In genomic region chr5:24005384-24005783, GRCh38 we compare ENCODE assay signal across 17 cellular contexts.
DNase-seq lines count a peak whose midpoint lies in the region; ATAC-seq, FAIRE-seq and TF ChIP-seq lines count a peak whose summit lies in the region.
"Had no signal": no experiment of that assay in that cellular context is flagged by ENCODE, and none has a peak within 500 bp of the region (broad histone marks: within the 10 kb centered on the region; RNA-seq: fewer than 3 reads in every experiment).

No MANE protein-coding gene starts in this region.

- no peaks in the 10 kb centered on the region for H3K4me1 ChIP-seq in GM23248 (ENCODE audit: insufficient read depth)
- no peaks in the 10 kb centered on the region for H3K4me1 ChIP-seq in adrenal gland (replicated peaks in 1 of 2)
- H3K4me1 ChIP-seq in uterus = no peaks in the 10 kb centered on the region
- H3K4me1 ChIP-seq: SJSA1, suprapubic skin had no signal

- peak; percentile 83 for FAIRE-seq in frontal cortex (lab: Jason Lieb, UNC)

- in situ Hi-C loops in GM23248 (cut with MboI) = no loop called here

- H3K9ac ChIP-seq in GM23248 = no peak overlapping the region

- peak; percentile 1 for DNase-seq in A172 (ENCODE audit: low spot score)
- DNase-seq in GM23248 = peak; percentile 20
- peak; percentile 59 for DNase-seq in RKO (ENCODE audit: low spot score)
- DNase-seq in frontal cortex (ENCODE audit: low spot score in 2 of 2) = no peak
- DNase-seq in adrenal gland = no peak
- no peak for DNase-seq in uterus
- no peak for DNase-seq in mucosa of gallbladder (ENCODE audit: low spot score)
- DNase-seq: activated CD8-positive, alpha-beta T cell treated with anti-CD3 and anti-CD28 coated beads, Interleukin-2, amount 10 ng/mL, durations not matched to agents 7 days and 5 days; activated T-cell treated with anti-CD3 and anti-CD28 coated beads, Interleukin-2, amount 50 U/mL, for 72 hours; brain microvascular endothelial cell; HFFc6; midbrain; NCI-H1048; nucleus accumbens had no signal

- H3K4me3 ChIP-seq in GM23248 (no peak overlapping the region), adrenal gland (no peak overlapping the region), uterus (no peak overlapping the region)
- H3K4me3 ChIP-seq: SJSA1, suprapubic skin had no signal

- H3K36me3 ChIP-seq in GM23248 (ENCODE audit: low read depth) (no peaks in the 10 kb centered on the region), adrenal gland (replicated peaks in 1 of 2) (no peaks in the 10 kb centered on the region), uterus (no peaks in the 10 kb centered on the region)
- H3K36me3 ChIP-seq: brain microvascular endothelial cell, SJSA1, suprapubic skin had no signal

- ATAC-seq in GM21423 (IDR thresholded peaks at IDR 0.05; ENCODE audit: unreplicated experiment) = no peak
- ATAC-seq: activated CD8-positive, alpha-beta T cell treated with anti-CD3 and anti-CD28 coated beads, Interleukin-2, amount 10 ng/mL, durations not matched to agents 7 days and 5 days; activated T-cell treated with anti-CD3 and anti-CD28 coated beads, Interleukin-2, amount 50 U/mL, for 72 hours had no signal

- TF ChIP-seq POLR2A in adrenal gland (IDR thresholded peaks at IDR 0.05) (no peak), uterus (IDR thresholded peaks at IDR 0.05) (no peak)

- peak in 1 of 6 experiments; percentile 8 for TF ChIP-seq CTCF in adrenal gland (IDR thresholded peaks at IDR 0.05)
- TF ChIP-seq CTCF in uterus (IDR thresholded peaks at IDR 0.05) = no peak

- H3K9me2 ChIP-seq in GM23248 (ENCODE audit: insufficient read depth) = no peaks in the 10 kb centered on the region

- H3K4me2 ChIP-seq in GM23248 (ENCODE audit: unreplicated experiment) = no peak overlapping the region

- intact Hi-C loops in adrenal gland (cut with DNase I) = no loop called here
- intact Hi-C loops in uterus (cut with DNase I; ENCODE audit: low total_unique reads) = no loop called here

- no peaks in the 10 kb centered on the region for H3K79me2 ChIP-seq in GM23248 (ENCODE audit: insufficient read depth)

- H4K20me1 ChIP-seq in GM23248 (ENCODE audit: insufficient read depth) = no peaks in the 10 kb centered on the region

- H2AFZ ChIP-seq in GM23248 = no peak overlapping the region

- no peaks in the 10 kb centered on the region for H3K27me3 ChIP-seq in GM23248 (replicated peaks; ENCODE audit: insufficient read depth)
- H3K27me3 ChIP-seq in adrenal gland = no peaks in the 10 kb centered on the region
- no peaks in the 10 kb centered on the region for H3K27me3 ChIP-seq in uterus
- H3K27me3 ChIP-seq: brain microvascular endothelial cell, SJSA1, suprapubic skin had no signal

- no peak overlapping the region for H3K27ac ChIP-seq in GM23248
- H3K27ac ChIP-seq in adrenal gland = no peak overlapping the region
- no peak overlapping the region for H3K27ac ChIP-seq in uterus
- H3K27ac ChIP-seq: brain microvascular endothelial cell, SJSA1, suprapubic skin had no signal

- no peaks in the 10 kb centered on the region for H3K9me3 ChIP-seq in GM23248 (ENCODE audit: low read depth)
- H3K9me3 ChIP-seq in adrenal gland (replicated peaks in 1 of 3) = no peaks in the 10 kb centered on the region
- no peaks in the 10 kb centered on the region for H3K9me3 ChIP-seq in uterus
- H3K9me3 ChIP-seq: SJSA1, suprapubic skin had no signal

- no peaks in the 10 kb centered on the region for H3F3A ChIP-seq in GM23248 (ENCODE audit: insufficient read depth)

Comparison
In these comparisons a context has a peak if more than half of its experiments do, and no peak if none do; other contexts are left out.
1. DNase-seq: peak in A172 (single experiment), GM23248 (single experiment) and RKO (single experiment); none in frontal cortex (0 of 2), adrenal gland (0 of 7), uterus (0 of 2) and mucosa of gallbladder (single experiment).